In genomic region chr16:57276596-57276995, GRCh38 we compare ENCODE assay signal across 15 cellular contexts. TPM values are rescaled to one million over a fixed set of nuclear protein-coding genes. Genes with fewer than 3 reads are reported as not detected.
DNase-seq lines count a peak whose midpoint lies in the region; ATAC-seq and TF ChIP-seq lines count a peak whose summit lies in the region.
"Had no signal": no experiment of that assay in that cellular context is flagged by ENCODE, and none has a peak within 500 bp of the region (broad histone marks: within the 10 kb centered on the region; RNA-seq: fewer than 3 reads in every experiment).

No MANE protein-coding gene starts in this region.

- POLR2A ChIA-PET in PC-3 (lab: Charles Lee; ENCODE audit: unreplicated experiment) = no interaction called here
- POLR2A ChIA-PET in naive thymus-derived CD4-positive, alpha-beta T cell (lab: Charles Lee) = interaction anchor here (0.8 to 5.6 kb wide), 3 partner anchors 10 to 85 kb away, joined by 3 to 36 read pairs (median 8); no protein-coding TSS in a partner anchor
- POLR2A ChIA-PET in activated CD8-positive, alpha-beta T cell treated with anti-CD3 and anti-CD28 coated beads for 36 hours (lab: Charles Lee) = interaction anchor here (1.2 kb wide), 1 partner anchor 11 kb away, joined by 3 read pairs; no protein-coding TSS in a partner anchor

- H3K4me2 ChIP-seq in GM23338 (peak overlapping the region; percentile 51; the same call in 1 of the 2 replicates), PC-3 (ENCODE audit: low read length) (peak overlapping the region; percentile 66)

- 31 to 44% methylated on average over 5 of the region's 5 CpGs for WGBS in esophagus, 2 donors

- H3K36me3 ChIP-seq in GM23338 (ENCODE audit: insufficient read depth) (no peaks in the 10 kb centered on the region), PC-3 (ENCODE audit: low read depth, low read length) (no peaks in the 10 kb centered on the region), esophagus (ENCODE audit: control insufficient read depth in 2 of 2, insufficient read depth in 2 of 2, low read length in 1 of 2) (no peaks in the 10 kb centered on the region)
- no peaks in the 10 kb centered on the region for H3K36me3 ChIP-seq in naive thymus-derived CD4-positive, alpha-beta T cell (ENCODE audit: control insufficient read depth in 2 of 3, insufficient read depth in 3 of 3, low read length in 3 of 3)

- no peaks in the 10 kb centered on the region for H3K9me3 Mint-ChIP-seq in GM23338
- H3K9me3 Mint-ChIP-seq in naive thymus-derived CD4-positive, alpha-beta T cell = no peaks in the 10 kb centered on the region
- H3K9me3 Mint-ChIP-seq in activated CD8-positive, alpha-beta T cell treated with anti-CD3 and anti-CD28 coated beads for 36 hours = no peaks in the 10 kb centered on the region
- H3K9me3 Mint-ChIP-seq: stimulated activated effector memory CD8-positive, alpha-beta T cell treated with anti-CD3 and anti-CD28 coated beads, Interleukin-12 subunit alpha, Interleukin-12 subunit beta, amount 100 ng/mL, for 72 hours had no signal

- H3K4me3 ChIP-seq in GM23338 (no peak overlapping the region), PC-3 (ENCODE audit: low read length) (no peak overlapping the region), esophagus (ENCODE audit: low read depth in 1 of 2, low read length in 2 of 2) (no peak overlapping the region)
- H3K4me3 ChIP-seq in naive thymus-derived CD4-positive, alpha-beta T cell (ENCODE audit: low read length) = no peak overlapping the region

- no peaks in the 10 kb centered on the region for H3F3A ChIP-seq in GM23338 (replicated peaks; ENCODE audit: low read depth)
- H3F3A ChIP-seq in PC-3 (ENCODE audit: low read length, unreplicated experiment) = peaks cover 3% of the 10 kb centered on the region

- H3K9me2 ChIP-seq in GM23338 (ENCODE audit: insufficient read depth) (no peaks in the 10 kb centered on the region), PC-3 (replicated peaks; ENCODE audit: low read length) (no peaks in the 10 kb centered on the region)

- H2AFZ ChIP-seq in GM23338 = peak overlapping the region; percentile 63; the same call in 1 of the 2 replicates
- H2AFZ ChIP-seq in PC-3 (ENCODE audit: low read length) = no peak overlapping the region

- TF ChIP-seq CTCF in GM23338 (conservative IDR thresholded peaks at IDR 0.05; ENCODE audit: low read depth in 2 of 2) (no peak), PC-3 (conservative IDR thresholded peaks at IDR 0.05; ENCODE audit: low read depth, low read length) (no peak), GM13977 (IDR thresholded peaks at IDR 0.05; ENCODE audit: extremely low read depth, insufficient read depth, missing control alignments) (no peak)
- no peak for TF ChIP-seq CTCF in activated CD8-positive, alpha-beta T cell treated with anti-CD3 and anti-CD28 coated beads for 36 hours (IDR thresholded peaks at IDR 0.05)

- ATAC-seq in GM23338 (no peak), PC-3 (0 out of 2 replicates have a peak, but pooled peaks have one; percentile 18), HG02981 (IDR thresholded peaks at IDR 0.05; ENCODE audit: unreplicated experiment) (no peak)
- ATAC-seq in naive thymus-derived CD4-positive, alpha-beta T cell = no peak
- no peak for ATAC-seq in activated CD8-positive, alpha-beta T cell treated with anti-CD3 and anti-CD28 coated beads for 36 hours
- ATAC-seq: activated CD4-positive, CD25-positive, alpha-beta regulatory T cell treated with anti-CD3 and anti-CD28 coated beads, Interleukin-2, amount 50 U/mL, for 24 hours had no signal

- no peaks in the 10 kb centered on the region for H4K20me1 ChIP-seq in GM23338 (replicated peaks; ENCODE audit: insufficient read depth)
- H4K20me1 ChIP-seq in PC-3 (ENCODE audit: low read length) = no peaks in the 10 kb centered on the region

- H3K4me1 ChIP-seq in GM23338 (ENCODE audit: insufficient read depth) (no peaks in the 10 kb centered on the region), PC-3 (ENCODE audit: insufficient read depth, low read length) (peaks cover 38% of the 10 kb centered on the region), esophagus (ENCODE audit: control insufficient read depth in 2 of 2, insufficient read depth in 2 of 2, low read length in 1 of 2) (peaks cover 0 to 12% of the 10 kb centered on the region in 2 donors)
- H3K4me1 ChIP-seq in naive thymus-derived CD4-positive, alpha-beta T cell (ENCODE audit: control insufficient read depth in 2 of 2, insufficient read depth in 2 of 2, low read length in 2 of 2) = peaks cover 12 to 42% of the 10 kb centered on the region in 2 donors

- H3K27me3 ChIP-seq in GM23338 (ENCODE audit: insufficient read depth) (no peaks in the 10 kb centered on the region), PC-3 (ENCODE audit: low read length) (no peaks in the 10 kb centered on the region), esophagus (ENCODE audit: control insufficient read depth in 1 of 2, insufficient read depth in 2 of 2, low read length in 2 of 2) (no peaks in the 10 kb centered on the region)
- H3K27me3 ChIP-seq in naive thymus-derived CD4-positive, alpha-beta T cell (ENCODE audit: control insufficient read depth in 2 of 2, insufficient read depth in 2 of 2, low read length in 2 of 2) = no peaks in the 10 kb centered on the region

- in situ Hi-C loops in GM13977 (cut with MboI; ENCODE audit: low pct_unique_long_range_greater_than_20kb, low sequenced_read_pairs, unreplicated experiment) = loop anchor here (25.0 kb wide), 1 partner anchor 189 kb away; the partner anchor contains the start of gene CPNE2

- H3K36me3 Mint-ChIP-seq in GM23338 (ENCODE audit: low read depth) = no peaks in the 10 kb centered on the region
- no peaks in the 10 kb centered on the region for H3K36me3 Mint-ChIP-seq in naive thymus-derived CD4-positive, alpha-beta T cell
- H3K36me3 Mint-ChIP-seq in activated CD8-positive, alpha-beta T cell treated with anti-CD3 and anti-CD28 coated beads for 36 hours (ENCODE audit: low read depth) = no peaks in the 10 kb centered on the region
- H3K36me3 Mint-ChIP-seq: stimulated activated effector memory CD8-positive, alpha-beta T cell treated with anti-CD3 and anti-CD28 coated beads, Interleukin-12 subunit alpha, Interleukin-12 subunit beta, amount 100 ng/mL, for 72 hours had no signal

- H3K9ac ChIP-seq in PC-3 (ENCODE audit: low read length) = no peak overlapping the region

- no TSS peak for BruUV-seq in PC-3 (replicated peaks; lab: Mats Ljungman, UMichigan)

- H3K9me3 ChIP-seq in PC-3 (ENCODE audit: low read length) (no peaks in the 10 kb centered on the region), esophagus (ENCODE audit: control insufficient read depth in 2 of 2, insufficient read depth in 1 of 2, low read depth in 1 of 2, low read length in 1 of 2) (no peaks in the 10 kb centered on the region)
- no peaks in the 10 kb centered on the region for H3K9me3 ChIP-seq in naive thymus-derived CD4-positive, alpha-beta T cell (ENCODE audit: control insufficient read depth in 2 of 3, low read length in 3 of 3)

- H3K4me3 Mint-ChIP-seq in GM23338 = no peak overlapping the region
- peak overlapping the region in 6 of 10 donors; percentile 0 to 82 (median 20) for H3K4me3 Mint-ChIP-seq in naive thymus-derived CD4-positive, alpha-beta T cell
- no peak overlapping the region for H3K4me3 Mint-ChIP-seq in activated CD8-positive, alpha-beta T cell treated with anti-CD3 and anti-CD28 coated beads for 36 hours
- H3K4me3 Mint-ChIP-seq: stimulated activated effector memory CD8-positive, alpha-beta T cell treated with anti-CD3 and anti-CD28 coated beads, Interleukin-12 subunit alpha, Interleukin-12 subunit beta, amount 100 ng/mL, for 72 hours had no signal

- H3K27me3 Mint-ChIP-seq in GM23338 (ENCODE audit: insufficient read depth, low read depth, poor library complexity) = no peaks in the 10 kb centered on the region
- peaks cover 0 to 9% (median 0%) of the 10 kb centered on the region in 5 donors for H3K27me3 Mint-ChIP-seq in naive thymus-derived CD4-positive, alpha-beta T cell
- H3K27me3 Mint-ChIP-seq in activated CD8-positive, alpha-beta T cell treated with anti-CD3 and anti-CD28 coated beads for 36 hours = no peaks in the 10 kb centered on the region

- DNase-seq in GM23338 (ENCODE audit: low spot score) (no peak), PC-3 (peak; percentile 43), T1000 (lab: John Stamatoyannopoulos, UW) (no peak), GM13977 (ENCODE audit: low spot score) (no peak)
- no peak for DNase-seq in naive thymus-derived CD4-positive, alpha-beta T cell
- DNase-seq in activated CD8-positive, alpha-beta T cell treated with anti-CD3 and anti-CD28 coated beads for 36 hours = no peak
- DNase-seq: central memory CD4-positive, alpha-beta T cell; foreskin melanocyte; Kasumi-1; kidney glomerular epithelial cell; NCI-H2171 had no signal

- CTCF ChIA-PET in PC-3 (lab: Charles Lee) = no interaction called here
- CTCF ChIA-PET in naive thymus-derived CD4-positive, alpha-beta T cell (lab: Charles Lee) = no interaction called here
- CTCF ChIA-PET in activated CD8-positive, alpha-beta T cell treated with anti-CD3 and anti-CD28 coated beads for 36 hours (lab: Charles Lee) = interaction anchor here (0.9 kb wide), 1 partner anchor 142 kb away, joined by 5 read pairs; no protein-coding TSS in a partner anchor

- H3K79me2 ChIP-seq in GM23338 (replicated peaks; ENCODE audit: insufficient read depth) (no peaks in the 10 kb centered on the region), PC-3 (ENCODE audit: low read length) (no peaks in the 10 kb centered on the region)

- no peak overlapping the region for H3K27ac Mint-ChIP-seq in GM23338
- peak overlapping the region in 6 of 9 donors; percentile 8 to 91 (median 42) for H3K27ac Mint-ChIP-seq in naive thymus-derived CD4-positive, alpha-beta T cell
- H3K27ac Mint-ChIP-seq in activated CD8-positive, alpha-beta T cell treated with anti-CD3 and anti-CD28 coated beads for 36 hours = no peak overlapping the region
- H3K27ac Mint-ChIP-seq: stimulated activated effector memory CD8-positive, alpha-beta T cell treated with anti-CD3 and anti-CD28 coated beads, Interleukin-12 subunit alpha, Interleukin-12 subunit beta, amount 100 ng/mL, for 72 hours had no signal

- no peak overlapping the region for H3K27ac ChIP-seq in GM23338 (ENCODE audit: low read depth)
- peak overlapping the region; percentile 51 for H3K27ac ChIP-seq in PC-3 (ENCODE audit: low read length)
- peak overlapping the region; percentile 46 to 63 for H3K27ac ChIP-seq in esophagus (ENCODE audit: low read depth in 2 of 2, low read length in 1 of 2)
- H3K27ac ChIP-seq in naive thymus-derived CD4-positive, alpha-beta T cell (ENCODE audit: low read depth, low read length) = no peak overlapping the region

- intact Hi-C loops in PC-3 (cut with micrococcal nuclease) = loop anchor here (2.0 kb wide), 1 partner anchor 32 kb away; the partner anchor contains the start of gene ARL2BP
- intact Hi-C loops in naive thymus-derived CD4-positive, alpha-beta T cell (cut with micrococcal nuclease) = no loop called here
- intact Hi-C loops in activated CD8-positive, alpha-beta T cell treated with anti-CD3 and anti-CD28 coated beads for 36 hours (cut with micrococcal nuclease) = no loop called here

- peaks cover 8% of the 10 kb centered on the region for H3K4me1 Mint-ChIP-seq in GM23338
- peaks cover 31 to 69% (median 53%) of the 10 kb centered on the region in 7 donors for H3K4me1 Mint-ChIP-seq in naive thymus-derived CD4-positive, alpha-beta T cell
- peaks cover 20% of the 10 kb centered on the region for H3K4me1 Mint-ChIP-seq in activated CD8-positive, alpha-beta T cell treated with anti-CD3 and anti-CD28 coated beads for 36 hours (ENCODE audit: low read depth)

RNA-seq across cellular contexts. Expression of gene PLLP, which starts 7.9 kb away (rescaled TPM):
- 2.1 and 6.1 TPM in 2 replicates for total RNA-seq in GM23338 (2014; rRNA removed; shearing (Covaris generic))
- polyA plus RNA-seq in GM23338 (2016; fragmentation: Nextera tagmentation; extraction: Ambion mirVana) (1.3 and 1.9 TPM in 2 replicates), esophagus (10 to 100 TPM; 18.1 to 28.0 TPM)
- total RNA-seq in PC-3 (2014; rRNA removed) = 0.35 and 1.6 TPM in 2 replicates
- 1 to 10 TPM in 4 of 5 experiments, under 1 TPM in 1; 0.36 to 8.4 (median 3.3) TPM for total RNA-seq in naive thymus-derived CD4-positive, alpha-beta T cell
- polyA plus RNA-seq in naive thymus-derived CD4-positive, alpha-beta T cell = 10 to 100 TPM; 10.0 to 26.0 TPM
- total RNA-seq in activated CD8-positive, alpha-beta T cell treated with anti-CD3 and anti-CD28 coated beads for 36 hours = under 1 TPM; 0.51 to 0.65 TPM

RNA-seq across cellular contexts. Expression of gene ARL2BP, which starts 31.5 kb away (rescaled TPM):
- 13.2 and 13.4 TPM in 2 replicates for total RNA-seq in GM23338 (2014; rRNA removed; shearing (Covaris generic))
- 10.3 and 10.9 TPM in 2 replicates for polyA plus RNA-seq in GM23338 (2016; fragmentation: Nextera tagmentation; extraction: Ambion mirVana)
- 35.3 and 38.4 TPM in 2 replicates for total RNA-seq in PC-3 (2014; rRNA removed)
- polyA plus RNA-seq in esophagus = 10 to 100 TPM; 20.8 to 30.1 TPM
- total RNA-seq in naive thymus-derived CD4-positive, alpha-beta T cell = 10 to 100 TPM; 32.6 to 57.7 (median 37.9) TPM
- 100 to 1,000 TPM; 146 to 166 TPM for polyA plus RNA-seq in naive thymus-derived CD4-positive, alpha-beta T cell
- 10 to 100 TPM in 1 of 2 experiments, 1 to 10 TPM in 1; 9.4 to 11.0 TPM for total RNA-seq in activated CD8-positive, alpha-beta T cell treated with anti-CD3 and anti-CD28 coated beads for 36 hours

Comparison
In these comparisons a context has a peak if more than half of its experiments do, and no peak if none do; other contexts are left out.
1. H3K27ac ChIP-seq: peak in PC-3 (single experiment) and esophagus (2 of 2); none in GM23338 (single experiment) and naive thymus-derived CD4-positive, alpha-beta T cell (single experiment).
2. H3K27ac Mint-ChIP-seq: peak in naive thymus-derived CD4-positive, alpha-beta T cell (6 of 9); none in GM23338 (single experiment) and activated CD8-positive, alpha-beta T cell treated with anti-CD3 and anti-CD28 coated beads for 36 hours (single experiment).
3. H3K4me3 Mint-ChIP-seq: peak in naive thymus-derived CD4-positive, alpha-beta T cell (6 of 10); none in GM23338 (single experiment) and activated CD8-positive, alpha-beta T cell treated with anti-CD3 and anti-CD28 coated beads for 36 hours (single experiment).